ENCODE assay signal across 1 cellular context in the genomic region with DNA sequence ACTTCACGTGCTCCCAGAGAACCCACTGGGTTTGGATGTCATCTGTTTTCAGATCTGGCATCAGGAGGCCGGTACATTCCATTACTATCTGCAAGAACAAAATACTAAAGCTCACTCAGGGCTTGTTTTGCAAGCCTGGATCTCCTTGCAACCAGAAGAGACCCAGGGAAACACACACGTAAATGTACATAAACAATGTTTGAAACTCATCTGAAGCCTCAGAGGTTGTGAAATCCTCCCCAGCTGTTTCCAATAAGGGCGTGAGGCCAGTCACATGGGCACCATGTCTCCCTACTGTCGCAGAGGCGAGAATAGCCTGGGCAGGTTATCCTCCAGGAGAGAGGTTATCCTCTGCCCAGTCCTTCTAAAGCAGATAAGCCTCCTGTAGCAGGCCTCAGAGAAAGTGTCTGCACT.
TF ChIP-seq lines count a peak whose summit lies in the region.

No MANE protein-coding gene starts in this region.

TF ChIP-seq in HepG2, 621 proteins besides CTCF, POLR2A, EP300 and RAD21 (continued from another document and continues in another):
- TF ChIP-seq, protein P1, sequence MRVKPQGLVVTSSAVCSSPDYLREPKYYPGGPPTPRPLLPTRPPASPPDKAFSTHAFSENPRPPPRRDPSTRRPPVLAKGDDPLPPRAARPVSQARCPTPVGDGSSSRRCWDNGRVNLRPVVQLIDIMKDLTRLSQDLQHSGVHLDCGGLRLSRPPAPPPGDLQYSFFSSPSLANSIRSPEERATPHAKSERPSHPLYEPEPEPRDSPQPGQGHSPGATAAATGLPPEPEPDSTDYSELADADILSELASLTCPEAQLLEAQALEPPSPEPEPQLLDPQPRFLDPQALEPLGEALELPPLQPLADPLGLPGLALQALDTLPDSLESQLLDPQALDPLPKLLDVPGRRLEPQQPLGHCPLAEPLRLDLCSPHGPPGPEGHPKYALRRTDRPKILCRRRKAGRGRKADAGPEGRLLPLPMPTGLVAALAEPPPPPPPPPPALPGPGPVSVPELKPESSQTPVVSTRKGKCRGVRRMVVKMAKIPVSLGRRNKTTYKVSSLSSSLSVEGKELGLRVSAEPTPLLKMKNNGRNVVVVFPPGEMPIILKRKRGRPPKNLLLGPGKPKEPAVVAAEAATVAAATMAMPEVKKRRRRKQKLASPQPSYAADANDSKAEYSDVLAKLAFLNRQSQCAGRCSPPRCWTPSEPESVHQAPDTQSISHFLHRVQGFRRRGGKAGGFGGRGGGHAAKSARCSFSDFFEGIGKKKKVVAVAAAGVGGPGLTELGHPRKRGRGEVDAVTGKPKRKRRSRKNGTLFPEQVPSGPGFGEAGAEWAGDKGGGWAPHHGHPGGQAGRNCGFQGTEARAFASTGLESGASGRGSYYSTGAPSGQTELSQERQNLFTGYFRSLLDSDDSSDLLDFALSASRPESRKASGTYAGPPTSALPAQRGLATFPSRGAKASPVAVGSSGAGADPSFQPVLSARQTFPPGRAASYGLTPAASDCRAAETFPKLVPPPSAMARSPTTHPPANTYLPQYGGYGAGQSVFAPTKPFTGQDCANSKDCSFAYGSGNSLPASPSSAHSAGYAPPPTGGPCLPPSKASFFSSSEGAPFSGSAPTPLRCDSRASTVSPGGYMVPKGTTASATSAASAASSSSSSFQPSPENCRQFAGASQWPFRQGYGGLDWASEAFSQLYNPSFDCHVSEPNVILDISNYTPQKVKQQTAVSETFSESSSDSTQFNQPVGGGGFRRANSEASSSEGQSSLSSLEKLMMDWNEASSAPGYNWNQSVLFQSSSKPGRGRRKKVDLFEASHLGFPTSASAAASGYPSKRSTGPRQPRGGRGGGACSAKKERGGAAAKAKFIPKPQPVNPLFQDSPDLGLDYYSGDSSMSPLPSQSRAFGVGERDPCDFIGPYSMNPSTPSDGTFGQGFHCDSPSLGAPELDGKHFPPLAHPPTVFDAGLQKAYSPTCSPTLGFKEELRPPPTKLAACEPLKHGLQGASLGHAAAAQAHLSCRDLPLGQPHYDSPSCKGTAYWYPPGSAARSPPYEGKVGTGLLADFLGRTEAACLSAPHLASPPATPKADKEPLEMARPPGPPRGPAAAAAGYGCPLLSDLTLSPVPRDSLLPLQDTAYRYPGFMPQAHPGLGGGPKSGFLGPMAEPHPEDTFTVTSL (CRISPR knock-in tag; IDR thresholded peaks at IDR 0.05; ENCODE audit: borderline replicate concordance) = no peak
- TF ChIP-seq, protein P2, sequence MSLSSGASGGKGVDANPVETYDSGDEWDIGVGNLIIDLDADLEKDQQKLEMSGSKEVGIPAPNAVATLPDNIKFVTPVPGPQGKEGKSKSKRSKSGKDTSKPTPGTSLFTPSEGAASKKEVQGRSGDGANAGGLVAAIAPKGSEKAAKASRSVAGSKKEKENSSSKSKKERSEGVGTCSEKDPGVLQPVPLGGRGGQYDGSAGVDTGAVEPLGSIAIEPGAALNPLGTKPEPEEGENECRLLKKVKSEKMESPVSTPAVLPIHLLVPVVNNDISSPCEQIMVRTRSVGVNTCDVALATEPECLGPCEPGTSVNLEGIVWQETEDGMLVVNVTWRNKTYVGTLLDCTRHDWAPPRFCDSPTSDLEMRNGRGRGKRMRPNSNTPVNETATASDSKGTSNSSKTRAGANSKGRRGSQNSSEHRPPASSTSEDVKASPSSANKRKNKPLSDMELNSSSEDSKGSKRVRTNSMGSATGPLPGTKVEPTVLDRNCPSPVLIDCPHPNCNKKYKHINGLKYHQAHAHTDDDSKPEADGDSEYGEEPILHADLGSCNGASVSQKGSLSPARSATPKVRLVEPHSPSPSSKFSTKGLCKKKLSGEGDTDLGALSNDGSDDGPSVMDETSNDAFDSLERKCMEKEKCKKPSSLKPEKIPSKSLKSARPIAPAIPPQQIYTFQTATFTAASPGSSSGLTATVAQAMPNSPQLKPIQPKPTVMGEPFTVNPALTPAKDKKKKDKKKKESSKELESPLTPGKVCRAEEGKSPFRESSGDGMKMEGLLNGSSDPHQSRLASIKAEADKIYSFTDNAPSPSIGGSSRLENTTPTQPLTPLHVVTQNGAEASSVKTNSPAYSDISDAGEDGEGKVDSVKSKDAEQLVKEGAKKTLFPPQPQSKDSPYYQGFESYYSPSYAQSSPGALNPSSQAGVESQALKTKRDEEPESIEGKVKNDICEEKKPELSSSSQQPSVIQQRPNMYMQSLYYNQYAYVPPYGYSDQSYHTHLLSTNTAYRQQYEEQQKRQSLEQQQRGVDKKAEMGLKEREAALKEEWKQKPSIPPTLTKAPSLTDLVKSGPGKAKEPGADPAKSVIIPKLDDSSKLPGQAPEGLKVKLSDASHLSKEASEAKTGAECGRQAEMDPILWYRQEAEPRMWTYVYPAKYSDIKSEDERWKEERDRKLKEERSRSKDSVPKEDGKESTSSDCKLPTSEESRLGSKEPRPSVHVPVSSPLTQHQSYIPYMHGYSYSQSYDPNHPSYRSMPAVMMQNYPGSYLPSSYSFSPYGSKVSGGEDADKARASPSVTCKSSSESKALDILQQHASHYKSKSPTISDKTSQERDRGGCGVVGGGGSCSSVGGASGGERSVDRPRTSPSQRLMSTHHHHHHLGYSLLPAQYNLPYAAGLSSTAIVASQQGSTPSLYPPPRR (CRISPR knock-in tag; IDR thresholded peaks at IDR 0.05; ENCODE audit: borderline replicate concordance) = no peak
- TF ChIP-seq BHLHE40 (IDR thresholded peaks at IDR 0.05; ENCODE audit: low read length) (no peak), MIER2 (CRISPR knock-in tag; IDR thresholded peaks at IDR 0.05) (no peak), KDM5B (CRISPR knock-in tag; IDR thresholded peaks at IDR 0.05; ENCODE audit: borderline replicate concordance) (no peak), NCOR1 (IDR thresholded peaks at IDR 0.05; ENCODE audit: borderline replicate concordance, low read length) (no peak), TSC22D2 (CRISPR knock-in tag; IDR thresholded peaks at IDR 0.05; ENCODE audit: borderline replicate concordance) (no peak), ZNF670 (CRISPR knock-in tag; IDR thresholded peaks at IDR 0.05; ENCODE audit: borderline replicate concordance) (no peak), ZSCAN30 (CRISPR knock-in tag; IDR thresholded peaks at IDR 0.05) (no peak), MXI1 (IDR thresholded peaks at IDR 0.05; ENCODE audit: borderline replicate concordance, low read depth, low read length) (peak; percentile 64; the same call in 1 of the 3 replicates), ZNF256 (CRISPR knock-in tag; conservative IDR thresholded peaks at IDR 0.05) (0 out of 2 replicates have a peak, but pooled peaks have one; percentile 28), THAP7 (CRISPR knock-in tag; IDR thresholded peaks at IDR 0.05) (no peak), ZNF878 (CRISPR knock-in tag; IDR thresholded peaks at IDR 0.05) (peak; percentile 34; the same call in 1 of the 2 replicates), MED1 (CRISPR knock-in tag; IDR thresholded peaks at IDR 0.05) (peak; percentile 88), TEAD2 (CRISPR knock-in tag; IDR thresholded peaks at IDR 0.05) (no peak), ARID2 (CRISPR knock-in tag; IDR thresholded peaks at IDR 0.05; ENCODE audit: borderline replicate concordance) (no peak), STAT5B (CRISPR knock-in tag; IDR thresholded peaks at IDR 0.05) (no peak), SRSF1 (optimal IDR thresholded peaks at IDR 0.05; ENCODE audit: low read depth, low read length) (no peak), MLLT10 (CRISPR knock-in tag; IDR thresholded peaks at IDR 0.05) (no peak), HIVEP1 (CRISPR knock-in tag; IDR thresholded peaks at IDR 0.05) (no peak), JUN (CRISPR knock-in tag; IDR thresholded peaks at IDR 0.05) (no peak), CHCHD3 (CRISPR knock-in tag; IDR thresholded peaks at IDR 0.05) (no peak), YY1 (IDR thresholded peaks at IDR 0.05; ENCODE audit: insufficient read depth, insufficient replicate concordance, low read depth, low read length) (no peak)
- TF ChIP-seq, protein P3, sequence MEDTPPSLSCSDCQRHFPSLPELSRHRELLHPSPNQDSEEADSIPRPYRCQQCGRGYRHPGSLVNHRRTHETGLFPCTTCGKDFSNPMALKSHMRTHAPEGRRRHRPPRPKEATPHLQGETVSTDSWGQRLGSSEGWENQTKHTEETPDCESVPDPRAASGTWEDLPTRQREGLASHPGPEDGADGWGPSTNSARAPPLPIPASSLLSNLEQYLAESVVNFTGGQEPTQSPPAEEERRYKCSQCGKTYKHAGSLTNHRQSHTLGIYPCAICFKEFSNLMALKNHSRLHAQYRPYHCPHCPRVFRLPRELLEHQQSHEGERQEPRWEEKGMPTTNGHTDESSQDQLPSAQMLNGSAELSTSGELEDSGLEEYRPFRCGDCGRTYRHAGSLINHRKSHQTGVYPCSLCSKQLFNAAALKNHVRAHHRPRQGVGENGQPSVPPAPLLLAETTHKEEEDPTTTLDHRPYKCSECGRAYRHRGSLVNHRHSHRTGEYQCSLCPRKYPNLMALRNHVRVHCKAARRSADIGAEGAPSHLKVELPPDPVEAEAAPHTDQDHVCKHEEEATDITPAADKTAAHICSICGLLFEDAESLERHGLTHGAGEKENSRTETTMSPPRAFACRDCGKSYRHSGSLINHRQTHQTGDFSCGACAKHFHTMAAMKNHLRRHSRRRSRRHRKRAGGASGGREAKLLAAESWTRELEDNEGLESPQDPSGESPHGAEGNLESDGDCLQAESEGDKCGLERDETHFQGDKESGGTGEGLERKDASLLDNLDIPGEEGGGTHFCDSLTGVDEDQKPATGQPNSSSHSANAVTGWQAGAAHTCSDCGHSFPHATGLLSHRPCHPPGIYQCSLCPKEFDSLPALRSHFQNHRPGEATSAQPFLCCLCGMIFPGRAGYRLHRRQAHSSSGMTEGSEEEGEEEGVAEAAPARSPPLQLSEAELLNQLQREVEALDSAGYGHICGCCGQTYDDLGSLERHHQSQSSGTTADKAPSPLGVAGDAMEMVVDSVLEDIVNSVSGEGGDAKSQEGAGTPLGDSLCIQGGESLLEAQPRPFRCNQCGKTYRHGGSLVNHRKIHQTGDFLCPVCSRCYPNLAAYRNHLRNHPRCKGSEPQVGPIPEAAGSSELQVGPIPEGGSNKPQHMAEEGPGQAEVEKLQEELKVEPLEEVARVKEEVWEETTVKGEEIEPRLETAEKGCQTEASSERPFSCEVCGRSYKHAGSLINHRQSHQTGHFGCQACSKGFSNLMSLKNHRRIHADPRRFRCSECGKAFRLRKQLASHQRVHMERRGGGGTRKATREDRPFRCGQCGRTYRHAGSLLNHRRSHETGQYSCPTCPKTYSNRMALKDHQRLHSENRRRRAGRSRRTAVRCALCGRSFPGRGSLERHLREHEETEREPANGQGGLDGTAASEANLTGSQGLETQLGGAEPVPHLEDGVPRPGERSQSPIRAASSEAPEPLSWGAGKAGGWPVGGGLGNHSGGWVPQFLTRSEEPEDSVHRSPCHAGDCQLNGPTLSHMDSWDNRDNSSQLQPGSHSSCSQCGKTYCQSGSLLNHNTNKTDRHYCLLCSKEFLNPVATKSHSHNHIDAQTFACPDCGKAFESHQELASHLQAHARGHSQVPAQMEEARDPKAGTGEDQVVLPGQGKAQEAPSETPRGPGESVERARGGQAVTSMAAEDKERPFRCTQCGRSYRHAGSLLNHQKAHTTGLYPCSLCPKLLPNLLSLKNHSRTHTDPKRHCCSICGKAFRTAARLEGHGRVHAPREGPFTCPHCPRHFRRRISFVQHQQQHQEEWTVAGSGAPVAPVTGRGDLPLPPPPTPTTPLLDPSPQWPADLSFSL (CRISPR knock-in tag; IDR thresholded peaks at IDR 0.05) = no peak
- TF ChIP-seq, protein P4, sequence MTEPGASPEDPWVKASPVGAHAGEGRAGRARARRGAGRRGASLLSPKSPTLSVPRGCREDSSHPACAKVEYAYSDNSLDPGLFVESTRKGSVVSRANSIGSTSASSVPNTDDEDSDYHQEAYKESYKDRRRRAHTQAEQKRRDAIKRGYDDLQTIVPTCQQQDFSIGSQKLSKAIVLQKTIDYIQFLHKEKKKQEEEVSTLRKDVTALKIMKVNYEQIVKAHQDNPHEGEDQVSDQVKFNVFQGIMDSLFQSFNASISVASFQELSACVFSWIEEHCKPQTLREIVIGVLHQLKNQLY (CRISPR knock-in tag; IDR thresholded peaks at IDR 0.05) = 0 out of 2 replicates have a peak, but pooled peaks have one; percentile 69
- TF ChIP-seq, protein P5, sequence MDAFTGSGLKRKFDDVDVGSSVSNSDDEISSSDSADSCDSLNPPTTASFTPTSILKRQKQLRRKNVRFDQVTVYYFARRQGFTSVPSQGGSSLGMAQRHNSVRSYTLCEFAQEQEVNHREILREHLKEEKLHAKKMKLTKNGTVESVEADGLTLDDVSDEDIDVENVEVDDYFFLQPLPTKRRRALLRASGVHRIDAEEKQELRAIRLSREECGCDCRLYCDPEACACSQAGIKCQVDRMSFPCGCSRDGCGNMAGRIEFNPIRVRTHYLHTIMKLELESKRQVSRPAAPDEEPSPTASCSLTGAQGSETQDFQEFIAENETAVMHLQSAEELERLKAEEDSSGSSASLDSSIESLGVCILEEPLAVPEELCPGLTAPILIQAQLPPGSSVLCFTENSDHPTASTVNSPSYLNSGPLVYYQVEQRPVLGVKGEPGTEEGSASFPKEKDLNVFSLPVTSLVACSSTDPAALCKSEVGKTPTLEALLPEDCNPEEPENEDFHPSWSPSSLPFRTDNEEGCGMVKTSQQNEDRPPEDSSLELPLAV (CRISPR knock-in tag; conservative IDR thresholded peaks at IDR 0.05; ENCODE audit: low read depth) = no peak
- TF ChIP-seq, protein P6, sequence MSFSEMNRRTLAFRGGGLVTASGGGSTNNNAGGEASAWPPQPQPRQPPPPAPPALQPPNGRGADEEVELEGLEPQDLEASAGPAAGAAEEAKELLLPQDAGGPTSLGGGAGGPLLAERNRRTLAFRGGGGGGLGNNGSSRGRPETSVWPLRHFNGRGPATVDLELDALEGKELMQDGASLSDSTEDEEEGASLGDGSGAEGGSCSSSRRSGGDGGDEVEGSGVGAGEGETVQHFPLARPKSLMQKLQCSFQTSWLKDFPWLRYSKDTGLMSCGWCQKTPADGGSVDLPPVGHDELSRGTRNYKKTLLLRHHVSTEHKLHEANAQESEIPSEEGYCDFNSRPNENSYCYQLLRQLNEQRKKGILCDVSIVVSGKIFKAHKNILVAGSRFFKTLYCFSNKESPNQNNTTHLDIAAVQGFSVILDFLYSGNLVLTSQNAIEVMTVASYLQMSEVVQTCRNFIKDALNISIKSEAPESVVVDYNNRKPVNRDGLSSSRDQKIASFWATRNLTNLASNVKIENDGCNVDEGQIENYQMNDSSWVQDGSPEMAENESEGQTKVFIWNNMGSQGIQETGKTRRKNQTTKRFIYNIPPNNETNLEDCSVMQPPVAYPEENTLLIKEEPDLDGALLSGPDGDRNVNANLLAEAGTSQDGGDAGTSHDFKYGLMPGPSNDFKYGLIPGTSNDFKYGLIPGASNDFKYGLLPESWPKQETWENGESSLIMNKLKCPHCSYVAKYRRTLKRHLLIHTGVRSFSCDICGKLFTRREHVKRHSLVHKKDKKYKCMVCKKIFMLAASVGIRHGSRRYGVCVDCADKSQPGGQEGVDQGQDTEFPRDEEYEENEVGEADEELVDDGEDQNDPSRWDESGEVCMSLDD (CRISPR knock-in tag; IDR thresholded peaks at IDR 0.05; ENCODE audit: borderline replicate concordance) = no peak
- TF ChIP-seq, protein P7, sequence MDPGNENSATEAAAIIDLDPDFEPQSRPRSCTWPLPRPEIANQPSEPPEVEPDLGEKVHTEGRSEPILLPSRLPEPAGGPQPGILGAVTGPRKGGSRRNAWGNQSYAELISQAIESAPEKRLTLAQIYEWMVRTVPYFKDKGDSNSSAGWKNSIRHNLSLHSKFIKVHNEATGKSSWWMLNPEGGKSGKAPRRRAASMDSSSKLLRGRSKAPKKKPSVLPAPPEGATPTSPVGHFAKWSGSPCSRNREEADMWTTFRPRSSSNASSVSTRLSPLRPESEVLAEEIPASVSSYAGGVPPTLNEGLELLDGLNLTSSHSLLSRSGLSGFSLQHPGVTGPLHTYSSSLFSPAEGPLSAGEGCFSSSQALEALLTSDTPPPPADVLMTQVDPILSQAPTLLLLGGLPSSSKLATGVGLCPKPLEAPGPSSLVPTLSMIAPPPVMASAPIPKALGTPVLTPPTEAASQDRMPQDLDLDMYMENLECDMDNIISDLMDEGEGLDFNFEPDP (CRISPR knock-in tag; conservative IDR thresholded peaks at IDR 0.05) = no peak
